In genomic region chr5:44321176-44321575, GRCh38 we compare ENCODE assay signal across 19 cellular contexts.
DNase-seq lines count a peak whose midpoint lies in the region; FAIRE-seq and TF ChIP-seq lines count a peak whose summit lies in the region.
"Had no signal": no experiment of that assay in that cellular context is flagged by ENCODE, and none has a peak within 500 bp of the region (broad histone marks: within the 10 kb centered on the region; RNA-seq: fewer than 3 reads in every experiment).

No MANE protein-coding gene starts in this region.

- H3K36me3 Mint-ChIP-seq in nephron progenitor cell (ENCODE audit: low read depth): peaks cover 21% of the 10 kb centered on the region
- H3K36me3 Mint-ChIP-seq: CD4-positive, alpha-beta memory T cell had no signal

- H3K27ac Mint-ChIP-seq in nephron progenitor cell: no peak overlapping the region
- H3K27ac Mint-ChIP-seq: CD4-positive, alpha-beta memory T cell had no signal

- H3K27me3 Mint-ChIP-seq in nephron progenitor cell (ENCODE audit: low read depth, poor library complexity): peaks cover 3% of the 10 kb centered on the region
- H3K27me3 Mint-ChIP-seq: CD4-positive, alpha-beta memory T cell had no signal

- FAIRE-seq in HTR-8/SVneo (lab: Jason Lieb, UNC) (peak; percentile 9), bronchial epithelial cell (lab: Jason Lieb, UNC) (peak; percentile 13)
- FAIRE-seq: GM12878 had no signal

- DNase-seq in HTR-8/SVneo (ENCODE audit: insufficient read length, low spot score) (no peak), MV-4-11 (lab: John Stamatoyannopoulos, UW) (peak; percentile 71), bronchial epithelial cell (ENCODE audit: low read depth) (no peak), myocyte (ENCODE audit: low read depth) (peak; percentile 6), nephron progenitor cell (no peak), HUDEP-2 (lab: John Stamatoyannopoulos, UW; ENCODE audit: unreplicated experiment in 76 of 76) (no peak), GM19238 (ENCODE audit: insufficient read length, low spot score) (no peak)
- no peak for DNase-seq in activated T-cell treated with anti-CD3 and anti-CD28 coated beads, Interleukin-2, amount 50 U/mL, for 48 hours
- DNase-seq: C1 segment of cervical spinal cord; Calu3; CD4-positive, alpha-beta memory T cell; COR-L47; DMS79; EL; GDM1; GOT3; H7; HCEC 1CT had no signal

- H3K4me3 ChIP-seq in bronchial epithelial cell (ENCODE audit: low read depth, low read length): no peak overlapping the region
- H3K4me3 ChIP-seq: GM12878 had no signal

- TF ChIP-seq CTCF in bronchial epithelial cell (IDR thresholded peaks at IDR 0.05; ENCODE audit: insufficient read depth, low read length, severe bottlenecking) (no peak), nephron progenitor cell (IDR thresholded peaks at IDR 0.05) (no peak)

- no peaks in the 10 kb centered on the region for H3K36me3 ChIP-seq in bronchial epithelial cell (ENCODE audit: control insufficient read depth, insufficient read depth, low read length)

- peaks cover 13% of the 10 kb centered on the region for H3K9me3 Mint-ChIP-seq in nephron progenitor cell

- no peaks in the 10 kb centered on the region for H3K4me1 Mint-ChIP-seq in nephron progenitor cell
- H3K4me1 Mint-ChIP-seq: CD4-positive, alpha-beta memory T cell had no signal

- H3K4me3 Mint-ChIP-seq in nephron progenitor cell: no peak overlapping the region
- H3K4me3 Mint-ChIP-seq: CD4-positive, alpha-beta memory T cell had no signal

- H3K27me3 ChIP-seq in bronchial epithelial cell (ENCODE audit: control insufficient read depth, insufficient read depth, low read length): no peaks in the 10 kb centered on the region

Comparison
In these comparisons a context has a peak if more than half of its experiments do, and no peak if none do; other contexts are left out.
1. DNase-seq: peak in MV-4-11 (single experiment) and myocyte (single experiment); none in HTR-8/SVneo (single experiment), bronchial epithelial cell (single experiment), nephron progenitor cell (single experiment), HUDEP-2 (0 of 76), GM19238 (single experiment) and activated T-cell treated with anti-CD3 and anti-CD28 coated beads, Interleukin-2, amount 50 U/mL, for 48 hours (0 of 2).